In the genomic region with DNA sequence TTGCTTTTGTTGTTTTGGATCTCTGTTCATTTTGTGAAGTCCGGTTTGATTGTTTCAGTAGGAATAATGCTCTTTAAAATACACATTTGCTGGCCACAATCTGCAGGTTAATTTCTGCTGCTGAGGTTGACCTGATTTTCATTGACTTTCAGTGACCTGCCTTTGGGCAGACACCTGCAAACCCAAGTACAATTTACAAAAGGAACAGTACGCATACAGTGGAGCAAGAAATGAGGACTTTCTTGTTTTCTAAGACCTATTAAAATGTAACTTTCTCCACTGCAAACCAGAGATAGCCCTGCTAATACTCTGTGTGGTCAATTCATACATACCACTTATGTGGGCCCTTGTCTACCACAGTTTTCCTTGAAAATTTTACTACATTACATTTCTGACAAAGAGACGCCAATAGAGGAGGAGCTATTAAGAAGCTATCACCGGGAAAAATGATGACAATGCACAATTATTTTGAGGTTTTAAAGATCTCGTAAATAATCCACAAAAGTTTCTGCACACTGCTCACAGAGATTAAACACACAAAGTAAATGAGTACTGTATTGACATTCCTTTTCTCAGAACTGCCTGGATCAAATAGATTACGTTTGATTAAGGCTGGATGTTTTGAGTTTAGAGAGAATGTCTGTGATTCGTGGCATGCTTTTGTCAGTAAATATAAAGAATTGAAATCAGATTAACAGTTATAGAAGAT, we compare ENCODE assay signal across 22 cellular contexts.
"Had no signal": no experiment of that assay in that cellular context is flagged by ENCODE, and none has a peak within 500 bp of the region (broad histone marks: within the 10 kb centered on the region; RNA-seq: fewer than 3 reads in every experiment).

No MANE protein-coding gene starts in this region.

- H3K4me1 Mint-ChIP-seq: natural killer cell had no signal

- H3K79me2 ChIP-seq: hepatocyte had no signal

- H3K36me3 ChIP-seq: cardiac muscle cell, neutrophil, pancreas, thyroid gland had no signal

- H3K27ac ChIP-seq: cardiac muscle cell, foreskin keratinocyte, hepatocyte, neutrophil, thyroid gland had no signal

- H2AFZ ChIP-seq: hepatocyte had no signal

- H3K27ac Mint-ChIP-seq: activated CD4-positive, alpha-beta memory T cell treated with anti-CD3 and anti-CD28 coated beads for 36 hours; activated CD4-positive, alpha-beta T cell treated with anti-CD3 and anti-CD28 coated beads for 36 hours; activated naive CD8-positive, alpha-beta T cell; activated T-helper 1 cell treated with anti-CD3 and anti-CD28 coated beads, Interleukin-12 subunit alpha, Interleukin-12 subunit beta, Interleukin-2, Interleukin-4 antibody, amounts not matched to agents 30 ng/mL and 10 ng/mL and 1 ng/mL, durations not matched to agents 14 hours and 24 hours and 36 hours; effector memory CD8-positive, alpha-beta T cell; natural killer cell had no signal

- H3K36me3 Mint-ChIP-seq: natural killer cell had no signal

- H3K4me3 Mint-ChIP-seq: activated CD4-positive, alpha-beta memory T cell treated with anti-CD3 and anti-CD28 coated beads for 36 hours; activated CD4-positive, alpha-beta T cell treated with anti-CD3 and anti-CD28 coated beads for 36 hours; activated naive CD8-positive, alpha-beta T cell; activated T-helper 1 cell treated with anti-CD3 and anti-CD28 coated beads, Interleukin-12 subunit alpha, Interleukin-12 subunit beta, Interleukin-2, Interleukin-4 antibody, amounts not matched to agents 30 ng/mL and 10 ng/mL and 1 ng/mL, durations not matched to agents 14 hours and 24 hours and 36 hours; effector memory CD8-positive, alpha-beta T cell; natural killer cell had no signal

- H3K9me3 Mint-ChIP-seq: activated CD4-positive, alpha-beta memory T cell treated with anti-CD3 and anti-CD28 coated beads for 36 hours; activated T-helper 1 cell treated with anti-CD3 and anti-CD28 coated beads, Interleukin-12 subunit alpha, Interleukin-12 subunit beta, Interleukin-2, Interleukin-4 antibody, amounts not matched to agents 30 ng/mL and 10 ng/mL and 1 ng/mL, durations not matched to agents 14 hours and 24 hours and 36 hours; effector memory CD8-positive, alpha-beta T cell; natural killer cell had no signal

- H3K4me1 ChIP-seq: foreskin keratinocyte, thyroid gland had no signal

- DNase-seq: activated CD4-positive, alpha-beta memory T cell treated with anti-CD3 and anti-CD28 coated beads for 36 hours; activated CD4-positive, alpha-beta T cell treated with anti-CD3 and anti-CD28 coated beads for 36 hours; activated gamma-delta T cell treated with Interleukin-2 at 50 U/mL for 16 hours; activated T-cell treated with anti-CD3 and anti-CD28 coated beads for 4 hours; dermis blood vessel endothelial cell; effector memory CD8-positive, alpha-beta T cell; foreskin keratinocyte; left cardiac atrium; natural killer cell; pancreas; stimulated activated CD4-positive, alpha-beta T cell treated with anti-CD3 and anti-CD28 coated beads, Interleukin-12 subunit alpha, Interleukin-12 subunit beta, amount 100 ng/mL, for 4 hours; stimulated activated CD4-positive, alpha-beta T cell treated with anti-CD3 and anti-CD28 coated beads, Interleukin-1b, Interleukin-23, amount 100 ng/mL, for 48 hours; stimulated activated CD8-positive, alpha-beta memory T cell treated with anti-CD3 and anti-CD28 coated beads, Interleukin-4, amount 100 ng/mL, for 48 hours; stimulated activated naive CD4-positive, alpha-beta T cell; T-helper 2 cell; thyroid gland had no signal

- H3K4me3 ChIP-seq: cardiac muscle cell, hepatocyte, lung, pancreas, thyroid gland had no signal

- H3K4me2 ChIP-seq: hepatocyte had no signal

- H3K27me3 Mint-ChIP-seq: activated CD4-positive, alpha-beta memory T cell treated with anti-CD3 and anti-CD28 coated beads for 36 hours; activated CD4-positive, alpha-beta T cell treated with anti-CD3 and anti-CD28 coated beads for 36 hours; activated naive CD8-positive, alpha-beta T cell; effector memory CD8-positive, alpha-beta T cell had no signal

- ATAC-seq: effector memory CD8-positive, alpha-beta T cell; foreskin keratinocyte; left cardiac atrium; natural killer cell had no signal

- H3K27me3 ChIP-seq: cardiac muscle cell, foreskin keratinocyte, hepatocyte, neutrophil, pancreas, thyroid gland had no signal

- H3K9me3 ChIP-seq: neutrophil, pancreas, thyroid gland had no signal
